15 cellular contexts compared by ENCODE assay signal in the genomic region with DNA sequence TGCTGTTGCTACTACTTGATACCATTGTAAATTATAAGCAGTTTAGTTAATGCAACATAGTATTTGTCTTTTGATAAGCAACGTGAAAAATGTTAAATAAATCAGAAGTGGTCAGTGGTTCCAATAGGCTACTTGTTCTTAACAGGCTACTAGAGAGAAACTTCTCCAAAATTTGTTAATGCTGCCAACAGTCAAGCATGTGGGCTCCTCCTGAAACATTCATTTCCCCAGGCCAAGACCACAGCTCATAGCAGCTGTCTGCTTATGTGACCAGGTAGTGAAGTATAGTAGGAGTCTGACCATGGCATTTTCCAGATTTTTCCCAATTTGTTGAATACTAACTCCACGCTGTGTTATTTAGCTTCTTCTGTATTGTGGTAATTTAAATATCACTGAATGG.
DNase-seq lines count a peak whose midpoint lies in the region; ATAC-seq and TF ChIP-seq lines count a peak whose summit lies in the region.
"Had no signal": no experiment of that assay in that cellular context is flagged by ENCODE, and none has a peak within 500 bp of the region (broad histone marks: within the 10 kb centered on the region; RNA-seq: fewer than 3 reads in every experiment).

No MANE protein-coding gene starts in this region.

- H3K27me3 ChIP-seq in left ventricle myocardium inferior (ENCODE audit: low read depth), result no peaks in the 10 kb centered on the region

- TF ChIP-seq CTCF in left ventricle myocardium inferior (IDR thresholded peaks at IDR 0.05; ENCODE audit: borderline replicate concordance) (no peak), omental fat pad (IDR thresholded peaks at IDR 0.05) (no peak)

- peaks cover 12% of the 10 kb centered on the region for H3K4me1 Mint-ChIP-seq in T-helper 17 cell

- intact Hi-C loops in left ventricle myocardium inferior (cut with micrococcal nuclease) (no loop called here), cardiac septum (cut with DNase I) (loop anchor here (10.0 kb wide), 1 partner anchor 169 kb away; a partner anchor contains a TSS)

- H3K36me3 Mint-ChIP-seq in T-helper 17 cell (ENCODE audit: low read depth), result peaks cover 7% of the 10 kb centered on the region

- H3K27ac ChIP-seq in left ventricle myocardium inferior (replicated peaks), result peak overlapping the region; percentile 1

- H3K36me3 ChIP-seq in left ventricle myocardium inferior, result peaks cover 38% of the 10 kb centered on the region
- H3K36me3 ChIP-seq: HAP-1 had no signal

- no peaks in the 10 kb centered on the region for H3K27me3 Mint-ChIP-seq in T-helper 17 cell

- H3K4me1 ChIP-seq in left ventricle myocardium inferior, result peaks cover 46% of the 10 kb centered on the region

- no peak overlapping the region for H3K4me3 Mint-ChIP-seq in T-helper 17 cell
- H3K4me3 Mint-ChIP-seq: CD14-positive monocyte; CD8-positive, alpha-beta T cell had no signal

- H3K9me3 ChIP-seq in left ventricle myocardium inferior (replicated peaks), result no peaks in the 10 kb centered on the region
- no peaks in the 10 kb centered on the region for H3K9me3 ChIP-seq in T-helper 17 cell (ENCODE audit: control insufficient read depth, low read length, poor library complexity, severe bottlenecking)
- H3K9me3 ChIP-seq: HAP-1 had no signal

- no peak overlapping the region for H3K4me3 ChIP-seq in left ventricle myocardium inferior
- H3K4me3 ChIP-seq: HAP-1 had no signal

- DNase-seq in left ventricle myocardium inferior (no peak), cardiac septum (ENCODE audit: low spot score) (no peak), NOMO-1 treated with DMSO at 0.1 percent for 48 hours (lab: John Stamatoyannopoulos, UW; ENCODE audit: unreplicated experiment) (peak; percentile 39), myocyte (ENCODE audit: low read depth) (peak; percentile 44), omental fat pad (ENCODE audit: low spot score) (no peak), T-helper 17 cell (no peak), NCI-H1930 (lab: John Stamatoyannopoulos, UW) (no peak)
- DNase-seq: CD8-positive, alpha-beta T cell; COR-L47; DMS153; DMS79 treated with DMSO at 0.1 percent for 48 hours; EL; GOT3 had no signal

- ATAC-seq in omental fat pad (ENCODE audit: low FRiP score) (no peak), T-helper 17 cell (no peak)
- ATAC-seq: CD8-positive, alpha-beta T cell had no signal

- no peak overlapping the region for H3K27ac Mint-ChIP-seq in T-helper 17 cell
- H3K27ac Mint-ChIP-seq: CD8-positive, alpha-beta T cell had no signal

Comparison
In these comparisons a context has a peak if more than half of its experiments do, and no peak if none do; other contexts are left out.
1. DNase-seq: peak in NOMO-1 treated with DMSO at 0.1 percent for 48 hours (single experiment) and myocyte (single experiment); none in left ventricle myocardium inferior (single experiment), cardiac septum (single experiment), omental fat pad (single experiment), T-helper 17 cell (0 of 3) and NCI-H1930 (0 of 2).